ENCODE assay signal across 8 cellular contexts in the genomic region with DNA sequence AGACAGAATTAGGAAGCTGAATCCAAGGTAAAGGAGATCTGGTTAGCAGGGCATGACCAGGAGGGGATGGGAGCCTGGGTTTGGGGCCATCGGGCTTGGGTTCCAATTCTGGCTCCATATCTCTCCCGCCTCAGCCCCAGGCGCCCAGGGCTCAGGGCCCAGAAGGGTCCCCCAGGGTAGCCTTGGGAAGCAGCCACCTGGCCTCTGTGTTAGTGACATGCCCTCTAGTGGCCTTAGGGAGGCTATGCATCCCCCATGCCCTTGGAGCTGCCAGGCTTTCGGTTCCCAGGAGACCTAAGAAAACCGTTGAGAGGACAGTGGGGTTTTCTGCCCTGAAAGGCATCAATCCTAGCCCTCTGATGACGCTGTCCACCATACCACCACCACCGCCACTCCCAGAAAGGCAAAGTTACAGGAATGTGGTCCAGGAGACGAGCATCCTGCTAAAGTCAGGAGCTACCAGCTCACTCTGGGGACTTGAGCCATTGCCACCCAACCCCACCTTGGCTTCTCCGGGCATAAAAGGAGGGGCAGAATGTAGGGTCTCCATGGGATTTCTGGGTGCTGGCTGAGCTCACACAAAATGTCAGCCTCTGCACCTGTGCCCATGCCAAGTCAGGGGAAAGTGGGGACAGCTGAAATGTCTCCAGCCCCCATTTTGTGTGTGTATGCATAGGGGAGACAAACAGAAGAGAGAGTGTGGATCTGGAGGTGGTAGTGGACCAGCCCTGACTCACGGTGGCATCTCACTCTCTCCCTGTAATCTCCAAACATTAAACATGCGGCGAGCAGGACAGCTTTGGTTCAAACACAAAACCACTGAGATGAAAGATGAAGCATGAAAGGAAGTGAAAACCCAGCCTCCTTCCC. TPM values are rescaled to one million over a fixed set of nuclear protein-coding genes. Genes with fewer than 3 reads are reported as not detected.
DNase-seq lines count a peak whose midpoint lies in the region; ATAC-seq and TF ChIP-seq lines count a peak whose summit lies in the region.

No MANE protein-coding gene starts in this region.

- H2AFZ ChIP-seq in GM23248, result no peak overlapping the region

- POLR2A ChIA-PET in GM10248 (lab: Yijun Ruan, JAX), result interaction anchor here (0.7 kb wide), 1 partner anchor 50 kb away, joined by 3 read pairs; no protein-coding TSS in a partner anchor

- ATAC-seq in body of pancreas, result peak; percentile 81

- WGBS in GM23248 (ENCODE audit: low coverage in 1 of 2, low lambda C conversion rate in 2 of 2, missing lambda C conversion rate in 2 of 2), 2 experiments, result 59 to 65% methylated on average over 11 to 12 of the region's 12 CpGs
- WGBS in body of pancreas, 2 donors, result 29 to 43% methylated on average over 7 to 12 of the region's 12 CpGs

- no peak overlapping the region for H3K9ac ChIP-seq in GM23248

- in situ Hi-C loops in GM23248 (cut with MboI), result no loop called here
- in situ Hi-C loops in SK-MEL-5 (cut with HindIII; ENCODE audit: low pct_unique_long_range_greater_than_20kb, low sequenced_read_pairs), result no loop called here

- H3K4me3 ChIP-seq in GM23248, result no peak overlapping the region
- H3K4me3 ChIP-seq in body of pancreas, result no peak overlapping the region

- TF ChIP-seq CTCF in GM10248 (IDR thresholded peaks at IDR 0.05; ENCODE audit: control extremely low read depth, extremely low read depth, low read depth, missing control alignments) (peak; percentile 85), LNCAP (IDR thresholded peaks at IDR 0.05) (peak; percentile 63), body of pancreas (IDR thresholded peaks at IDR 0.05) (peak; percentile 72 to 81 (median 76))

- intact Hi-C loops in body of pancreas (cut with DNase I), result loop anchor here (5.0 kb wide), 1 partner anchor 82 kb away; no protein-coding TSS in a partner anchor

- no peaks in the 10 kb centered on the region; the same call in 1 of the 2 replicates for H3K36me3 ChIP-seq in GM23248 (ENCODE audit: low read depth)
- H3K36me3 ChIP-seq in body of pancreas (replicated peaks in 1 of 2; ENCODE audit: insufficient read depth in 1 of 2, low read depth in 2 of 2), result no peaks in the 10 kb centered on the region

- H3K27me3 ChIP-seq in GM23248 (replicated peaks; ENCODE audit: insufficient read depth) (no peaks in the 10 kb centered on the region), body of pancreas (no peaks in the 10 kb centered on the region)

- no peaks in the 10 kb centered on the region for H3F3A ChIP-seq in GM23248 (ENCODE audit: insufficient read depth)

- peak; percentile 84 for DNase-seq in GM10248 (ENCODE audit: extremely low spot score)
- DNase-seq in GM23248, result peak; percentile 80
- DNase-seq in SK-MEL-5 (ENCODE audit: low read depth, low spot score), result peak; percentile 85
- DNase-seq in body of pancreas, result peak; percentile 59 to 71 (median 66)
- peak; percentile 84 for DNase-seq in islet precursor cell
- peak in 2 of 3 experiments; percentile 8 to 35 for DNase-seq in stimulated activated CD4-positive, alpha-beta T cell treated with anti-CD3 and anti-CD28 coated beads, TNF-alpha, amount 100 ng/mL, for 24 hours (ENCODE audit: low read depth in 3 of 3)
- DNase-seq in mucosa of gallbladder (ENCODE audit: low spot score), result no peak

- H3K9me3 ChIP-seq in GM23248 (ENCODE audit: low read depth), result no peaks in the 10 kb centered on the region
- no peaks in the 10 kb centered on the region for H3K9me3 ChIP-seq in body of pancreas

- H3K79me2 ChIP-seq in GM23248 (ENCODE audit: insufficient read depth), result no peaks in the 10 kb centered on the region

- CTCF ChIA-PET in GM10248 (lab: Yijun Ruan, JAX), result interaction anchor here (0.6 to 10.0 kb wide), 30 partner anchors 10 to 238 kb away, joined by 3 to 150 read pairs (median 4); partner anchors contain the start of genes EMX1 and SPR

- no peaks in the 10 kb centered on the region for H3K9me2 ChIP-seq in GM23248 (ENCODE audit: insufficient read depth)

- H3K27ac ChIP-seq in GM23248 (no peak overlapping the region), body of pancreas (no peak overlapping the region)

- TF ChIP-seq POLR2A in body of pancreas (IDR thresholded peaks at IDR 0.05), result no peak

- H3K4me2 ChIP-seq in GM23248 (ENCODE audit: unreplicated experiment), result no peak overlapping the region

- H3K4me1 ChIP-seq in GM23248 (ENCODE audit: insufficient read depth) (no peaks in the 10 kb centered on the region), body of pancreas (peaks cover 4% of the 10 kb centered on the region)

- no peaks in the 10 kb centered on the region for H4K20me1 ChIP-seq in GM23248 (ENCODE audit: insufficient read depth)

RNA-seq across cellular contexts. Expression of gene EMX1, which starts 56.5 kb away (rescaled TPM):
- not detected in 2 replicates for total RNA-seq in GM23248 (2014; rRNA removed; shearing (Covaris generic))
- polyA plus RNA-seq in GM23248 (2016; fragmentation: Nextera tagmentation; extraction: Ambion mirVana), result not detected in 2 replicates
- total RNA-seq in SK-MEL-5 (2014; rRNA removed; shearing (Covaris generic)), result not detected in 2 replicates
- 0.20 TPM in 1 of 2 replicates, not detected in the other for polyA plus RNA-seq in SK-MEL-5 (2015; cell fraction: cytosol; rRNA removed)
- polyA plus RNA-seq in SK-MEL-5 (2015; cell fraction: nucleus; rRNA removed), result not detected in 2 replicates
- under 1 TPM; 0.26 to 0.33 TPM for total RNA-seq in body of pancreas
- total RNA-seq in mucosa of gallbladder, result 0.12 TPM
